In genomic region chr1:19918057-19918456, GRCh38 we compare ENCODE assay signal across 8 cellular contexts. TPM values are rescaled to one million over a fixed set of nuclear protein-coding genes. Genes with fewer than 3 reads are reported as not detected.
DNase-seq lines count a peak whose midpoint lies in the region; ATAC-seq and TF ChIP-seq lines count a peak whose summit lies in the region.

No MANE protein-coding gene starts in this region.

- H3K9me3 Mint-ChIP-seq in activated CD4-positive, alpha-beta memory T cell treated with anti-CD3 and anti-CD28 coated beads, Interleukin-2, amount 10 ng/mL, durations not matched to agents 7 days and 5 days, result no peaks in the 10 kb centered on the region
- H3K9me3 Mint-ChIP-seq in memory B cell, result no peaks in the 10 kb centered on the region

- H3K36me3 ChIP-seq in BJ (ENCODE audit: control insufficient read depth, insufficient read depth, low read length) (peaks cover 8% of the 10 kb centered on the region), HEK293 (ENCODE audit: control insufficient read depth in 2 of 2, insufficient read depth in 1 of 2, low read length in 2 of 2) (peaks cover 0 to 23% of the 10 kb centered on the region in 2 experiments; a peak in 1 of 3 replicates)

- ATAC-seq in memory B cell (ENCODE audit: low read depth) (peak; percentile 87), HG03045 (IDR thresholded peaks at IDR 0.05; ENCODE audit: unreplicated experiment) (no peak)

- peak; percentile 88 for TF ChIP-seq CTCF in BJ (IDR thresholded peaks at IDR 0.05; ENCODE audit: insufficient read depth, low read depth, low read length)
- TF ChIP-seq CTCF in HEK293 (tag by site-specific recombination; IDR thresholded peaks at IDR 0.05), result peak; percentile 84

- POLR2A ChIA-PET in BJ (lab: Charles Lee), result no interaction called here
- POLR2A ChIA-PET in HEK293 (lab: Yijun Ruan, JAX), result no interaction called here
- POLR2A ChIA-PET in activated CD4-positive, alpha-beta memory T cell treated with anti-CD3 and anti-CD28 coated beads, Interleukin-2, amount 10 ng/mL, durations not matched to agents 7 days and 5 days (lab: Charles Lee), result no interaction called here

- no peaks in the 10 kb centered on the region for H3K9me3 ChIP-seq in HEK293 (ENCODE audit: control insufficient read depth, insufficient read depth, low read depth, low read length)

- no peak overlapping the region for H3K4me3 ChIP-seq in BJ (ENCODE audit: low read depth, low read length)
- H3K4me3 ChIP-seq in HEK293 (ENCODE audit: low read depth, low read length), result no peak overlapping the region

- CTCF ChIA-PET in BJ (lab: Yijun Ruan, JAX), result interaction anchor here (0.7 to 6.4 kb wide), 20 partner anchors 8 to 566 kb away, joined by 3 to 49 read pairs (median 3); partner anchors contain the start of gene OTUD3
- CTCF ChIA-PET in HEK293 (lab: Yijun Ruan, JAX), result interaction anchor here (0.6 to 5.3 kb wide), 30 partner anchors 8 to 576 kb away, joined by 3 to 37 read pairs (median 4); no protein-coding TSS in a partner anchor
- CTCF ChIA-PET in activated CD4-positive, alpha-beta memory T cell treated with anti-CD3 and anti-CD28 coated beads, Interleukin-2, amount 10 ng/mL, durations not matched to agents 7 days and 5 days (lab: Charles Lee), result interaction anchor here (0.7 to 5.2 kb wide), 6 partner anchors 10 to 278 kb away, joined by 3 to 48 read pairs (median 5); no protein-coding TSS in a partner anchor

- H3K27ac Mint-ChIP-seq in activated CD4-positive, alpha-beta memory T cell treated with anti-CD3 and anti-CD28 coated beads, Interleukin-2, amount 10 ng/mL, durations not matched to agents 7 days and 5 days, result no peak overlapping the region
- no peak overlapping the region for H3K27ac Mint-ChIP-seq in memory B cell

- H3K36me3 Mint-ChIP-seq in activated CD4-positive, alpha-beta memory T cell treated with anti-CD3 and anti-CD28 coated beads, Interleukin-2, amount 10 ng/mL, durations not matched to agents 7 days and 5 days (ENCODE audit: low read depth), result no peaks in the 10 kb centered on the region
- no peaks in the 10 kb centered on the region for H3K36me3 Mint-ChIP-seq in memory B cell

- DNase-seq in BJ (ENCODE audit: low read depth) (no peak), NCI-H69 (lab: John Stamatoyannopoulos, UW) (peak; percentile 66), memory B cell (ENCODE audit: low spot score in 2 of 2) (peak; percentile 84 to 86)
- peak; percentile 80 for DNase-seq in activated CD4-positive, alpha-beta memory T cell treated with anti-CD3 and anti-CD28 coated beads, Interleukin-2, amount 10 ng/mL, durations not matched to agents 7 days and 5 days
- peak; percentile 73 for DNase-seq in effector CD8-positive, alpha-beta T cell (lab: John Stamatoyannopoulos, UW)
- peak; percentile 53 for DNase-seq in stimulated activated CD8-positive, alpha-beta memory T cell treated with anti-CD3 and anti-CD28 coated beads, Interleukin-15, amount 100 ng/mL, for 24 hours (ENCODE audit: low read depth)

- H3K4me3 Mint-ChIP-seq in activated CD4-positive, alpha-beta memory T cell treated with anti-CD3 and anti-CD28 coated beads, Interleukin-2, amount 10 ng/mL, durations not matched to agents 7 days and 5 days, result no peak overlapping the region
- no peak overlapping the region for H3K4me3 Mint-ChIP-seq in memory B cell

- H3K4me1 Mint-ChIP-seq in activated CD4-positive, alpha-beta memory T cell treated with anti-CD3 and anti-CD28 coated beads, Interleukin-2, amount 10 ng/mL, durations not matched to agents 7 days and 5 days, result no peaks in the 10 kb centered on the region
- peaks cover 2% of the 10 kb centered on the region for H3K4me1 Mint-ChIP-seq in memory B cell

- H3K27ac ChIP-seq in HEK293 (ENCODE audit: extremely low read depth, low read depth, low read length), result no peak overlapping the region

- no peaks in the 10 kb centered on the region for H3K27me3 ChIP-seq in BJ (ENCODE audit: control insufficient read depth, insufficient read depth, low read length)

- H3K27me3 Mint-ChIP-seq in activated CD4-positive, alpha-beta memory T cell treated with anti-CD3 and anti-CD28 coated beads, Interleukin-2, amount 10 ng/mL, durations not matched to agents 7 days and 5 days, result no peaks in the 10 kb centered on the region
- H3K27me3 Mint-ChIP-seq in memory B cell, result peaks cover 4% of the 10 kb centered on the region

- H3K4me1 ChIP-seq in HEK293 (ENCODE audit: control insufficient read depth, insufficient read depth, low read length), result no peaks in the 10 kb centered on the region

TF ChIP-seq in HEK293, 187 proteins besides CTCF, POLR2A, EP300 and RAD21 (continues in another document):
- TF ChIP-seq ZBTB26 (tag by site-specific recombination; optimal IDR thresholded peaks at IDR 0.05) (no peak), BCL11A (tag by site-specific recombination; IDR thresholded peaks at IDR 0.05; ENCODE audit: low read depth) (no peak), PRDM10 (tag by site-specific recombination; IDR thresholded peaks at IDR 0.05) (no peak), ZNF362 (tag by site-specific recombination; IDR thresholded peaks at IDR 0.05) (peak; percentile 88), SCRT2 (tag by site-specific recombination; IDR thresholded peaks at IDR 0.05) (peak; percentile 53; the same call in 1 of the 2 replicates), MEIS1 (CRISPR knock-in tag; IDR thresholded peaks at IDR 0.05; ENCODE audit: borderline replicate concordance) (no peak), ATF2 (tag by site-specific recombination; IDR thresholded peaks at IDR 0.05; ENCODE audit: low read depth) (no peak), KLF8 (tag by site-specific recombination; IDR thresholded peaks at IDR 0.05) (no peak), ZNF239 (tag by site-specific recombination; IDR thresholded peaks at IDR 0.05) (no peak), PRDM1 (tag by site-specific recombination; IDR thresholded peaks at IDR 0.05) (0 out of 2 replicates have a peak, but pooled peaks have one; percentile 18), ZNF394 (tag by site-specific recombination; IDR thresholded peaks at IDR 0.05; ENCODE audit: borderline replicate concordance) (no peak)

RNA-seq across cellular contexts. Expression of gene PLA2G2E, which starts 5.4 kb away (rescaled TPM):
- not detected in 2 replicates for polyA plus RNA-seq in BJ (2011; rRNA removed)
- polyA minus RNA-seq in BJ (2011; rRNA and poly(A)+ RNA removed), result not detected in 2 replicates
- not detected for total RNA-seq in activated CD4-positive, alpha-beta memory T cell treated with anti-CD3 and anti-CD28 coated beads, Interleukin-2, amount 10 ng/mL, durations not matched to agents 7 days and 5 days

RNA-seq across cellular contexts. Expression of gene OTUD3, which starts 35.9 kb away (rescaled TPM):
- polyA plus RNA-seq in BJ (2011; rRNA removed), result 2.5 and 4.1 TPM in 2 replicates
- polyA minus RNA-seq in BJ (2011; rRNA and poly(A)+ RNA removed), result 5.0 and 5.5 TPM in 2 replicates
- total RNA-seq in activated CD4-positive, alpha-beta memory T cell treated with anti-CD3 and anti-CD28 coated beads, Interleukin-2, amount 10 ng/mL, durations not matched to agents 7 days and 5 days, result 1 to 10 TPM; 6.7 to 7.6 TPM
